1 cellular context compared by ENCODE assay signal in genomic region chr4:37865450-37865849, GRCh38.
TF ChIP-seq lines count a peak whose summit lies in the region.

No MANE protein-coding gene starts in this region.

TF ChIP-seq in WTC11, 78 proteins besides CTCF, POLR2A, EP300 and RAD21 (continued from another document):
- TF ChIP-seq ARID4B (CRISPR knock-in tag; IDR thresholded peaks at IDR 0.05; ENCODE audit: borderline replicate concordance): no peak
- TF ChIP-seq, protein P1, sequence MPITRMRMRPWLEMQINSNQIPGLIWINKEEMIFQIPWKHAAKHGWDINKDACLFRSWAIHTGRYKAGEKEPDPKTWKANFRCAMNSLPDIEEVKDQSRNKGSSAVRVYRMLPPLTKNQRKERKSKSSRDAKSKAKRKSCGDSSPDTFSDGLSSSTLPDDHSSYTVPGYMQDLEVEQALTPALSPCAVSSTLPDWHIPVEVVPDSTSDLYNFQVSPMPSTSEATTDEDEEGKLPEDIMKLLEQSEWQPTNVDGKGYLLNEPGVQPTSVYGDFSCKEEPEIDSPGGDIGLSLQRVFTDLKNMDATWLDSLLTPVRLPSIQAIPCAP (CRISPR knock-in tag; IDR thresholded peaks at IDR 0.05): no peak
- TF ChIP-seq, protein P2, sequence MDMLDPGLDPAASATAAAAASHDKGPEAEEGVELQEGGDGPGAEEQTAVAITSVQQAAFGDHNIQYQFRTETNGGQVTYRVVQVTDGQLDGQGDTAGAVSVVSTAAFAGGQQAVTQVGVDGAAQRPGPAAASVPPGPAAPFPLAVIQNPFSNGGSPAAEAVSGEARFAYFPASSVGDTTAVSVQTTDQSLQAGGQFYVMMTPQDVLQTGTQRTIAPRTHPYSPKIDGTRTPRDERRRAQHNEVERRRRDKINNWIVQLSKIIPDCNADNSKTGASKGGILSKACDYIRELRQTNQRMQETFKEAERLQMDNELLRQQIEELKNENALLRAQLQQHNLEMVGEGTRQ (CRISPR knock-in tag; IDR thresholded peaks at IDR 0.05): no peak
- no peak for TF ChIP-seq CDX4 (CRISPR knock-in tag; IDR thresholded peaks at IDR 0.05; ENCODE audit: borderline replicate concordance)
- no peak for TF ChIP-seq OVOL2 (CRISPR knock-in tag; IDR thresholded peaks at IDR 0.05; ENCODE audit: borderline replicate concordance)
- TF ChIP-seq, protein P3, sequence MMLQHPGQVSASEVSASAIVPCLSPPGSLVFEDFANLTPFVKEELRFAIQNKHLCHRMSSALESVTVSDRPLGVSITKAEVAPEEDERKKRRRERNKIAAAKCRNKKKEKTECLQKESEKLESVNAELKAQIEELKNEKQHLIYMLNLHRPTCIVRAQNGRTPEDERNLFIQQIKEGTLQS (CRISPR knock-in tag; conservative IDR thresholded peaks at IDR 0.05): no peak
- no peak for TF ChIP-seq NR2C2 (CRISPR knock-in tag; IDR thresholded peaks at IDR 0.05)
- TF ChIP-seq HMGA2 (CRISPR knock-in tag; IDR thresholded peaks at IDR 0.05): no peak
- TF ChIP-seq GRHL2 (CRISPR knock-in tag; IDR thresholded peaks at IDR 0.05; ENCODE audit: insufficient replicate concordance, severe bottlenecking): no peak
- TF ChIP-seq, protein P4, sequence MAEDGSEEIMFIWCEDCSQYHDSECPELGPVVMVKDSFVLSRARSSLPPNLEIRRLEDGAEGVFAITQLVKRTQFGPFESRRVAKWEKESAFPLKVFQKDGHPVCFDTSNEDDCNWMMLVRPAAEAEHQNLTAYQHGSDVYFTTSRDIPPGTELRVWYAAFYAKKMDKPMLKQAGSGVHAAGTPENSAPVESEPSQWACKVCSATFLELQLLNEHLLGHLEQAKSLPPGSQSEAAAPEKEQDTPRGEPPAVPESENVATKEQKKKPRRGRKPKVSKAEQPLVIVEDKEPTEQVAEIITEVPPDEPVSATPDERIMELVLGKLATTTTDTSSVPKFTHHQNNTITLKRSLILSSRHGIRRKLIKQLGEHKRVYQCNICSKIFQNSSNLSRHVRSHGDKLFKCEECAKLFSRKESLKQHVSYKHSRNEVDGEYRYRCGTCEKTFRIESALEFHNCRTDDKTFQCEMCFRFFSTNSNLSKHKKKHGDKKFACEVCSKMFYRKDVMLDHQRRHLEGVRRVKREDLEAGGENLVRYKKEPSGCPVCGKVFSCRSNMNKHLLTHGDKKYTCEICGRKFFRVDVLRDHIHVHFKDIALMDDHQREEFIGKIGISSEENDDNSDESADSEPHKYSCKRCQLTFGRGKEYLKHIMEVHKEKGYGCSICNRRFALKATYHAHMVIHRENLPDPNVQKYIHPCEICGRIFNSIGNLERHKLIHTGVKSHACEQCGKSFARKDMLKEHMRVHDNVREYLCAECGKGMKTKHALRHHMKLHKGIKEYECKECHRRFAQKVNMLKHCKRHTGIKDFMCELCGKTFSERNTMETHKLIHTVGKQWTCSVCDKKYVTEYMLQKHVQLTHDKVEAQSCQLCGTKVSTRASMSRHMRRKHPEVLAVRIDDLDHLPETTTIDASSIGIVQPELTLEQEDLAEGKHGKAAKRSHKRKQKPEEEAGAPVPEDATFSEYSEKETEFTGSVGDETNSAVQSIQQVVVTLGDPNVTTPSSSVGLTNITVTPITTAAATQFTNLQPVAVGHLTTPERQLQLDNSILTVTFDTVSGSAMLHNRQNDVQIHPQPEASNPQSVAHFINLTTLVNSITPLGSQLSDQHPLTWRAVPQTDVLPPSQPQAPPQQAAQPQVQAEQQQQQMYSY (CRISPR knock-in tag; IDR thresholded peaks at IDR 0.05): no peak
- no peak for TF ChIP-seq ZNF423 (CRISPR knock-in tag; IDR thresholded peaks at IDR 0.05)
- TF ChIP-seq ZBTB43 (CRISPR knock-in tag; IDR thresholded peaks at IDR 0.05): no peak
- no peak for TF ChIP-seq FOXP1 (CRISPR knock-in tag; IDR thresholded peaks at IDR 0.05; ENCODE audit: borderline replicate concordance)
- TF ChIP-seq NFATC4 (CRISPR knock-in tag; IDR thresholded peaks at IDR 0.05): no peak
